21 cellular contexts compared by ENCODE assay signal in the genomic region with DNA sequence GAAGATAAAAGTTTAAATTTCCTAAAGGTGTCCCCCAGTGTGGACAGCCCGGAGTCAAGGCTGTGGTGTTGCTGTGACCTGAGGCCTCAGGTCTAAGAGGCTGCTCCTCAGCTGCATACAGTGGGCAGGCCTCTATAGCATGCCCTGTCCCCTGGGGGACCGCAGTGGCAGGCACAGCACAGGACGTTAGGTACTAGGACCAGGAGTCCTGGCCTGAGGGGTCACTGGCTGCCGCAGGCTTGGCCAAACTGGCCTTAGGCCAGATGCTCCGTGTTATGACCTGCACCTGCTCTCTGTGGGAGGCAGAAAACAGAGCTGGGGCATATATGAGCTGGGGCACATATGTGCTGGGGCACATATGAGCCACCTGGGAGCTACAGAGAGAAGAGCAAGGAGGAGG. TPM values are rescaled to one million over a fixed set of nuclear protein-coding genes. Genes with fewer than 3 reads are reported as not detected.
"Had no signal": no experiment of that assay in that cellular context is flagged by ENCODE, and none has a peak within 500 bp of the region (broad histone marks: within the 10 kb centered on the region; RNA-seq: fewer than 3 reads in every experiment).

No MANE protein-coding gene starts in this region.

- ATAC-seq: stimulated activated effector memory CD8-positive, alpha-beta T cell treated with anti-CD3 and anti-CD28 coated beads, Interleukin-12 subunit alpha, Interleukin-12 subunit beta, amount 100 ng/mL, for 72 hours had no signal

- H3K9me3 ChIP-seq: neutrophil, tibial nerve had no signal

- H3K79me2 ChIP-seq: parathyroid adenoma had no signal

- H3K4me3 Mint-ChIP-seq: activated naive CD4-positive, alpha-beta T cell treated with anti-CD3 and anti-CD28 coated beads for 36 hours; activated T-helper 1 cell treated with anti-CD3 and anti-CD28 coated beads, Interleukin-12 subunit alpha, Interleukin-12 subunit beta, Interleukin-2, Interleukin-4 antibody, amounts not matched to agents 30 ng/mL and 10 ng/mL and 1 ng/mL, durations not matched to agents 14 hours and 24 hours and 36 hours; brain; dendritic cell treated with granulocyte-macrophage colony-stimulating factor and Interleukin-4, amounts not matched to agents 40 ng/mL and 50 ng/mL, for 4 days; stimulated activated effector memory CD8-positive, alpha-beta T cell treated with anti-CD3 and anti-CD28 coated beads, Interleukin-12 subunit alpha, Interleukin-12 subunit beta, amount 100 ng/mL, for 72 hours; T-helper 1 cell treated with Interleukin-12 subunit alpha and Interleukin-12 subunit beta and Interleukin-4 antibody, amounts not matched to agents 30 μg/mL and 1 μg/mL, for 36 hours had no signal

- H3K36me3 ChIP-seq: neutrophil, tibial nerve, WERI-Rb-1 had no signal

- H3K9me3 Mint-ChIP-seq: activated naive CD4-positive, alpha-beta T cell treated with anti-CD3 and anti-CD28 coated beads for 36 hours; activated T-helper 1 cell treated with anti-CD3 and anti-CD28 coated beads, Interleukin-12 subunit alpha, Interleukin-12 subunit beta, Interleukin-2, Interleukin-4 antibody, amounts not matched to agents 30 ng/mL and 10 ng/mL and 1 ng/mL, durations not matched to agents 14 hours and 24 hours and 36 hours; brain; dendritic cell treated with granulocyte-macrophage colony-stimulating factor and Interleukin-4, amounts not matched to agents 40 ng/mL and 50 ng/mL, for 4 days; stimulated activated effector memory CD8-positive, alpha-beta T cell treated with anti-CD3 and anti-CD28 coated beads, Interleukin-12 subunit alpha, Interleukin-12 subunit beta, amount 100 ng/mL, for 72 hours; T-helper 1 cell treated with Interleukin-12 subunit alpha and Interleukin-12 subunit beta and Interleukin-4 antibody, amounts not matched to agents 30 μg/mL and 1 μg/mL, for 36 hours had no signal

- H3K36me3 Mint-ChIP-seq: brain; stimulated activated effector memory CD8-positive, alpha-beta T cell treated with anti-CD3 and anti-CD28 coated beads, Interleukin-12 subunit alpha, Interleukin-12 subunit beta, amount 100 ng/mL, for 72 hours had no signal

- DNase-seq: activated CD4-positive, alpha-beta T cell treated with anti-CD3 and anti-CD28 coated beads for 48 hours; activated naive CD4-positive, alpha-beta T cell treated with anti-CD3 and anti-CD28 coated beads for 36 hours; amniotic stem cell; effector memory CD4-positive, alpha-beta T cell; head of caudate nucleus; midbrain; stimulated activated CD4-positive, alpha-beta T cell treated with anti-CD3 and anti-CD28 coated beads, Interleukin-12 subunit alpha, Interleukin-12 subunit beta, amount 100 ng/mL, for 4 hours; stimulated activated CD4-positive, alpha-beta T cell treated with anti-CD3 and anti-CD28 coated beads, Interleukin-2, amount 100 ng/mL, for 24 hours; WERI-Rb-1 had no signal

- H3K4me3 ChIP-seq: tibial nerve had no signal

- H3K9ac ChIP-seq: parathyroid adenoma had no signal

- H3K27ac Mint-ChIP-seq: activated naive CD4-positive, alpha-beta T cell treated with anti-CD3 and anti-CD28 coated beads for 36 hours; activated T-helper 1 cell treated with anti-CD3 and anti-CD28 coated beads, Interleukin-12 subunit alpha, Interleukin-12 subunit beta, Interleukin-2, Interleukin-4 antibody, amounts not matched to agents 30 ng/mL and 10 ng/mL and 1 ng/mL, durations not matched to agents 14 hours and 24 hours and 36 hours; dendritic cell treated with granulocyte-macrophage colony-stimulating factor and Interleukin-4, amounts not matched to agents 40 ng/mL and 50 ng/mL, for 4 days; stimulated activated effector memory CD8-positive, alpha-beta T cell treated with anti-CD3 and anti-CD28 coated beads, Interleukin-12 subunit alpha, Interleukin-12 subunit beta, amount 100 ng/mL, for 72 hours; T-helper 1 cell treated with Interleukin-12 subunit alpha and Interleukin-12 subunit beta and Interleukin-4 antibody, amounts not matched to agents 30 μg/mL and 1 μg/mL, for 36 hours had no signal

- H3K4me1 ChIP-seq: parathyroid adenoma, tibial nerve had no signal

- H2AFZ ChIP-seq: parathyroid adenoma had no signal

- H3K27ac ChIP-seq: epithelial cell of prostate, neutrophil, parathyroid adenoma, tibial nerve, WERI-Rb-1 had no signal

RNA-seq across cellular contexts. Expression of gene MAL, which starts 21.2 kb away (rescaled TPM):
- total RNA-seq: fibroblast of lung, lung microvascular endothelial cell, subcutaneous adipose tissue had no signal
- polyA plus RNA-seq: fibroblast of lung had no signal
